13 cellular contexts compared by ENCODE assay signal in genomic region chr2:118059919-118060478, GRCh38. TPM values are rescaled to one million over a fixed set of nuclear protein-coding genes. Genes with fewer than 3 reads are reported as not detected.
DNase-seq lines count a peak whose midpoint lies in the region; ATAC-seq and TF ChIP-seq lines count a peak whose summit lies in the region.
"Had no signal": no experiment of that assay in that cellular context is flagged by ENCODE, and none has a peak within 500 bp of the region (broad histone marks: within the 10 kb centered on the region; RNA-seq: fewer than 3 reads in every experiment).

No MANE protein-coding gene starts in this region.

- H3K4me3 Mint-ChIP-seq in chondrocyte (ENCODE audit: unreplicated experiment), result no peak overlapping the region
- H3K4me3 Mint-ChIP-seq in WTC11, result no peak overlapping the region
- no peak overlapping the region for H3K4me3 Mint-ChIP-seq in CD8-positive, alpha-beta memory T cell

- H3K27me3 Mint-ChIP-seq in chondrocyte (ENCODE audit: low read depth) (peaks cover 28% of the 10 kb centered on the region), WTC11 (ENCODE audit: low read depth) (no peaks in the 10 kb centered on the region; the same call in 1 of the 2 replicates)
- peaks cover 19 to 56% of the 10 kb centered on the region in 2 donors for H3K27me3 Mint-ChIP-seq in CD8-positive, alpha-beta memory T cell

- peak overlapping the region; percentile 97 for H3K27ac ChIP-seq in Karpas-422 (ENCODE audit: low read length)
- H3K27ac ChIP-seq in skin epidermis, result peak overlapping the region in 12 of 21 experiments; percentile 24 to 71 (median 42)
- no peak overlapping the region for H3K27ac ChIP-seq in CD8-positive, alpha-beta memory T cell (ENCODE audit: low read depth, low read length)
- H3K27ac ChIP-seq: A549 had no signal

- ATAC-seq in WTC11, result no peak
- ATAC-seq: A549; activated CD4-positive, CD25-positive, alpha-beta regulatory T cell treated with anti-CD3 and anti-CD28 coated beads, Interleukin-2, amount 50 U/mL, for 24 hours had no signal

- no peaks in the 10 kb centered on the region for H3K4me1 Mint-ChIP-seq in chondrocyte (ENCODE audit: low read depth)
- H3K4me1 Mint-ChIP-seq in WTC11, result peaks cover 2% of the 10 kb centered on the region; the same call in 1 of the 2 replicates
- H3K4me1 Mint-ChIP-seq in CD8-positive, alpha-beta memory T cell, result peaks cover 0 to 4% (median 0%) of the 10 kb centered on the region in 3 donors

- no peaks in the 10 kb centered on the region for H3K36me3 ChIP-seq in Karpas-422 (ENCODE audit: insufficient read depth, low read length)
- no peaks in the 10 kb centered on the region for H3K36me3 ChIP-seq in CD8-positive, alpha-beta memory T cell (ENCODE audit: insufficient read depth, low read length)

- H3K4me2 ChIP-seq in Karpas-422 (ENCODE audit: low read depth, low read length, poor library complexity, severe bottlenecking), result peak overlapping the region; percentile 57
- H3K4me2 ChIP-seq: A549 had no signal

- peaks cover 67% of the 10 kb centered on the region for H3K4me1 ChIP-seq in Karpas-422 (ENCODE audit: low read length)
- H3K4me1 ChIP-seq in CD8-positive, alpha-beta memory T cell (ENCODE audit: insufficient read depth, low read length), result no peaks in the 10 kb centered on the region
- H3K4me1 ChIP-seq: A549 had no signal

- CTCF ChIA-PET in WTC11 (lab: Charles Lee), result interaction anchor here (1.2 to 3.0 kb wide), 5 partner anchors 13 to 57 kb away, joined by 3 to 15 read pairs (median 6); partner anchors contain the start of gene INSIG2
- CTCF ChIA-PET in CD8-positive, alpha-beta memory T cell (lab: Charles Lee), result interaction anchor here (0.9 kb wide), 1 partner anchor 795 kb away, joined by 5 read pairs; no protein-coding TSS in a partner anchor

- TF ChIP-seq CTCF in chondrocyte (IDR thresholded peaks at IDR 0.05) (no peak), WTC11 (IDR thresholded peaks at IDR 0.05) (no peak)

- POLR2A ChIA-PET in WTC11 (lab: Charles Lee), result no interaction called here
- POLR2A ChIA-PET in CD8-positive, alpha-beta memory T cell (lab: Charles Lee), result no interaction called here

- peak overlapping the region; percentile 95 for H2AFZ ChIP-seq in Karpas-422 (ENCODE audit: low read length)

- H3K4me3 ChIP-seq in Karpas-422 (ENCODE audit: low read length), result peak overlapping the region; percentile 21; the same call in 1 of the 2 replicates
- no peak overlapping the region for H3K4me3 ChIP-seq in skin epidermis
- H3K4me3 ChIP-seq in CD8-positive, alpha-beta memory T cell (ENCODE audit: low read length), result no peak overlapping the region
- H3K4me3 ChIP-seq: A549 had no signal

- peak; percentile 9 for DNase-seq in SKM-1 (lab: John Stamatoyannopoulos, UW; ENCODE audit: unreplicated experiment)
- no peak for DNase-seq in SKM-1 treated with dmso at 0.1 percent for 144 hours (lab: John Stamatoyannopoulos, UW; ENCODE audit: unreplicated experiment)
- peak; percentile 70 for DNase-seq in Karpas-422
- DNase-seq in chondrocyte (ENCODE audit: low spot score), result no peak
- no peak for DNase-seq in head of caudate nucleus
- DNase-seq in WTC11 (ENCODE audit: low spot score), result no peak
- DNase-seq in CD8-positive, alpha-beta memory T cell, result no peak
- DNase-seq: cerebellar nuclear complex, kidney, NCI-H446 had no signal

- no peaks in the 10 kb centered on the region for H4K20me1 ChIP-seq in Karpas-422 (ENCODE audit: insufficient read depth, low read depth, low read length)

- H3K9me3 Mint-ChIP-seq in chondrocyte (ENCODE audit: low read depth) (no peaks in the 10 kb centered on the region), WTC11 (no peaks in the 10 kb centered on the region)
- H3K9me3 Mint-ChIP-seq in CD8-positive, alpha-beta memory T cell, result no peaks in the 10 kb centered on the region

- no peaks in the 10 kb centered on the region for H3K9me3 ChIP-seq in Karpas-422 (ENCODE audit: low read length)
- no peaks in the 10 kb centered on the region for H3K9me3 ChIP-seq in CD8-positive, alpha-beta memory T cell (ENCODE audit: low read length)
- H3K9me3 ChIP-seq: A549 had no signal

- peak overlapping the region; percentile 52 for H3K27ac Mint-ChIP-seq in chondrocyte (ENCODE audit: unreplicated experiment)
- no peak overlapping the region for H3K27ac Mint-ChIP-seq in WTC11
- H3K27ac Mint-ChIP-seq in CD8-positive, alpha-beta memory T cell, result peak overlapping the region in 2 of 8 donors; percentile 4 to 51

- H3K9me2 ChIP-seq in Karpas-422 (replicated peaks; ENCODE audit: insufficient read depth, low read length), result no peaks in the 10 kb centered on the region

- intact Hi-C loops in head of caudate nucleus (cut with DNase I), result no loop called here

- H3K36me3 Mint-ChIP-seq in chondrocyte (ENCODE audit: low read depth), result no peaks in the 10 kb centered on the region
- no peaks in the 10 kb centered on the region for H3K36me3 Mint-ChIP-seq in WTC11
- H3K36me3 Mint-ChIP-seq in CD8-positive, alpha-beta memory T cell, result no peaks in the 10 kb centered on the region

- no peaks in the 10 kb centered on the region for H3K27me3 ChIP-seq in Karpas-422 (ENCODE audit: low read length)
- H3K27me3 ChIP-seq in CD8-positive, alpha-beta memory T cell (ENCODE audit: insufficient read depth, low read length, poor library complexity, severe bottlenecking), result no peaks in the 10 kb centered on the region

- H3K79me2 ChIP-seq in Karpas-422 (ENCODE audit: low read length), result no peaks in the 10 kb centered on the region

- H3K9ac ChIP-seq in Karpas-422 (ENCODE audit: low read length), result peak overlapping the region; percentile 58

TF ChIP-seq in WTC11, 78 proteins besides CTCF, POLR2A, EP300 and RAD21:
- no peak for TF ChIP-seq PRDM15 (CRISPR knock-in tag; IDR thresholded peaks at IDR 0.05)
- no peak for TF ChIP-seq CBFB (CRISPR knock-in tag; IDR thresholded peaks at IDR 0.05; ENCODE audit: low read depth)
- TF ChIP-seq FOXP4 (CRISPR knock-in tag; IDR thresholded peaks at IDR 0.05), result no peak
- TF ChIP-seq CDX4 (CRISPR knock-in tag; IDR thresholded peaks at IDR 0.05; ENCODE audit: borderline replicate concordance), result no peak

RNA-seq across cellular contexts. Expression of gene INSIG2, which starts 28.3 kb away (rescaled TPM):
- total RNA-seq in Karpas-422 (2014; rRNA removed; shearing (Covaris generic); ENCODE audit: low replicate concordance), result 17.8 and 37.6 TPM in 2 replicates
- total RNA-seq in chondrocyte, result 24.7 to 27.7 TPM (median 25.0 TPM) in 3 replicates
- total RNA-seq in WTC11 (2021), result 10.7 to 11.9 TPM (median 10.8 TPM) in 3 replicates
- total RNA-seq in CD8-positive, alpha-beta memory T cell, result 10 to 100 TPM; 13.4 to 16.9 TPM
- 22.1 TPM for polyA plus RNA-seq in CD8-positive, alpha-beta memory T cell

RNA-seq across cellular contexts. Expression of gene CCDC93, which starts 46.1 kb away (rescaled TPM):
- 22.6 and 24.6 TPM in 2 replicates for total RNA-seq in Karpas-422 (2014; rRNA removed; shearing (Covaris generic); ENCODE audit: low replicate concordance)
- total RNA-seq in chondrocyte (22.0 to 22.8 TPM (median 22.3 TPM) in 3 replicates), WTC11 (2021) (14.0 to 16.9 TPM (median 16.4 TPM) in 3 replicates)
- total RNA-seq in CD8-positive, alpha-beta memory T cell, result 10 to 100 TPM; 32.7 to 33.5 TPM
- 8.7 TPM for polyA plus RNA-seq in CD8-positive, alpha-beta memory T cell

Comparison
In these comparisons a context has a peak if more than half of its experiments do, and no peak if none do; other contexts are left out.
1. DNase-seq: peak in SKM-1 (single experiment) and Karpas-422 (single experiment); none in SKM-1 treated with dmso at 0.1 percent for 144 hours (single experiment), chondrocyte (single experiment), head of caudate nucleus (0 of 42), WTC11 (single experiment) and CD8-positive, alpha-beta memory T cell (0 of 5).